ENCODE assay signal across 24 cellular contexts in the genomic region with DNA sequence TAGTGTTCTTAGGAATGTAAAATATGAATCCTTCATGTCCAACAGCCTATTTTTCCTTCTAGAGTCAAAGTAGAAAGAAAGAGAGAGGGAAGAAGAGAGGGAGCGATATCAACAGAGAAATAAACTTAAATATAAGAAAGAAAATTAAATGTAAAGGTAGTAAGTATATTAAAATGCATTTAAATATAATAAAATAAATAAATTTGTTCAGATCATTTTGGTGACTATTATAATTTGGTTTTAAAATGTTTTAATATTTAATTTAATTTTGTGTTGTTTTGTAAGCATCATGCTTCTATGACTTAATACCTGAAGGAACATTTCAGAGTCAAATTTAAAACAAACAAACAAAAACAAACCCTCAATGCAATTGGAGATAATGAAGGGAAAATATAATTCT.
"Had no signal": no experiment of that assay in that cellular context is flagged by ENCODE, and none has a peak within 500 bp of the region (broad histone marks: within the 10 kb centered on the region; RNA-seq: fewer than 3 reads in every experiment).

No MANE protein-coding gene starts in this region.

- H3K9me3 Mint-ChIP-seq: dendritic cell treated with granulocyte-macrophage colony-stimulating factor and Interleukin-4, amounts not matched to agents 40 ng/mL and 50 ng/mL, for 4 days; endodermal cell had no signal

- H3K27ac Mint-ChIP-seq: dendritic cell treated with granulocyte-macrophage colony-stimulating factor and Interleukin-4, amounts not matched to agents 40 ng/mL and 50 ng/mL, for 4 days; effector memory CD8-positive, alpha-beta T cell; endodermal cell had no signal

- H3K4me3 Mint-ChIP-seq: dendritic cell treated with granulocyte-macrophage colony-stimulating factor and Interleukin-4, amounts not matched to agents 40 ng/mL and 50 ng/mL, for 4 days; effector memory CD8-positive, alpha-beta T cell; endodermal cell had no signal

- ATAC-seq: effector memory CD8-positive, alpha-beta T cell; esophagus mucosa; foreskin keratinocyte; gastrocnemius medialis; gastroesophageal sphincter; heart left ventricle; heart right ventricle had no signal

- H3K27me3 Mint-ChIP-seq: dendritic cell treated with granulocyte-macrophage colony-stimulating factor and Interleukin-4, amounts not matched to agents 40 ng/mL and 50 ng/mL, for 4 days; effector memory CD8-positive, alpha-beta T cell had no signal

- FAIRE-seq: colon, endometrium, endothelial cell of umbilical vein had no signal

- DNase-seq: colonic mucosa; cortex of kidney; dermis blood vessel endothelial cell; dorsolateral prefrontal cortex; effector CD4-positive, alpha-beta T cell; effector CD8-positive, alpha-beta T cell; effector memory CD4-positive, alpha-beta T cell; effector memory CD8-positive, alpha-beta T cell; endodermal cell; erythroblast; esophagus squamous epithelium; foreskin fibroblast; foreskin keratinocyte; foreskin melanocyte; gastrocnemius medialis; glutamatergic neuron; heart left ventricle; heart right ventricle had no signal
